Comparison of ENCODE assay signal across 22 cellular contexts in genomic region chr12:91998316-91998715, GRCh38.
"Had no signal": no experiment of that assay in that cellular context is flagged by ENCODE, and none has a peak within 500 bp of the region (broad histone marks: within the 10 kb centered on the region; RNA-seq: fewer than 3 reads in every experiment).

No MANE protein-coding gene starts in this region.

- H3K27me3 Mint-ChIP-seq: activated naive CD8-positive, alpha-beta T cell treated with anti-CD3 and anti-CD28 coated beads, Interleukin-2, amount 10 ng/mL, durations not matched to agents 7 days and 5 days had no signal

- FAIRE-seq: RCC 7860 had no signal

- H3K9me3 ChIP-seq: adrenal gland, SJSA1 had no signal

- H3K27ac ChIP-seq: adrenal gland, SJSA1 had no signal

- ATAC-seq: activated CD4-positive, CD25-positive, alpha-beta regulatory T cell treated with anti-CD3 and anti-CD28 coated beads, Interleukin-2, amount 50 U/mL, for 24 hours; PC-3; SK-N-SH treated with all-trans-retinoic acid at 6 μM for 48 hours had no signal

- H3K4me3 ChIP-seq: adrenal gland, SJSA1 had no signal

- H3K27ac Mint-ChIP-seq: activated naive CD8-positive, alpha-beta T cell treated with anti-CD3 and anti-CD28 coated beads, Interleukin-2, amount 10 ng/mL, durations not matched to agents 7 days and 5 days had no signal

- DNase-seq: activated CD4-positive, alpha-beta T cell treated with anti-CD3 and anti-CD28 coated beads for 48 hours; activated CD4-positive, alpha-beta T cell treated with anti-CD3 and anti-CD28 coated beads, Interleukin-2, amount 50 U/mL, for 48 hours; activated effector memory CD4-positive, alpha-beta T cell treated with Interleukin-2 at 50 U/mL for 16 hours; activated naive CD4-positive, alpha-beta T cell; activated naive CD8-positive, alpha-beta T cell treated with anti-CD3 and anti-CD28 coated beads, Interleukin-2, amount 10 ng/mL, durations not matched to agents 7 days and 5 days; activated T-cell treated with anti-CD3 and anti-CD28 coated beads for 4 hours; adrenal gland; anterior cingulate cortex; KG1; NCI-H1048; NCI-H146; NCI-H187 treated with DMSO at 0.1 percent for 48 hours; NCI-H2081 treated with DMSO at 0.1 percent for 48 hours; NCI-H446; NCI-H524; PC-3; SHP77; SW 1271 had no signal

- H3K4me3 Mint-ChIP-seq: activated naive CD8-positive, alpha-beta T cell treated with anti-CD3 and anti-CD28 coated beads, Interleukin-2, amount 10 ng/mL, durations not matched to agents 7 days and 5 days had no signal

- H3K36me3 ChIP-seq: adrenal gland, SJSA1 had no signal

- H3K27me3 ChIP-seq: adrenal gland, SJSA1 had no signal
